ENCODE assay signal across 22 cellular contexts in the genomic region with DNA sequence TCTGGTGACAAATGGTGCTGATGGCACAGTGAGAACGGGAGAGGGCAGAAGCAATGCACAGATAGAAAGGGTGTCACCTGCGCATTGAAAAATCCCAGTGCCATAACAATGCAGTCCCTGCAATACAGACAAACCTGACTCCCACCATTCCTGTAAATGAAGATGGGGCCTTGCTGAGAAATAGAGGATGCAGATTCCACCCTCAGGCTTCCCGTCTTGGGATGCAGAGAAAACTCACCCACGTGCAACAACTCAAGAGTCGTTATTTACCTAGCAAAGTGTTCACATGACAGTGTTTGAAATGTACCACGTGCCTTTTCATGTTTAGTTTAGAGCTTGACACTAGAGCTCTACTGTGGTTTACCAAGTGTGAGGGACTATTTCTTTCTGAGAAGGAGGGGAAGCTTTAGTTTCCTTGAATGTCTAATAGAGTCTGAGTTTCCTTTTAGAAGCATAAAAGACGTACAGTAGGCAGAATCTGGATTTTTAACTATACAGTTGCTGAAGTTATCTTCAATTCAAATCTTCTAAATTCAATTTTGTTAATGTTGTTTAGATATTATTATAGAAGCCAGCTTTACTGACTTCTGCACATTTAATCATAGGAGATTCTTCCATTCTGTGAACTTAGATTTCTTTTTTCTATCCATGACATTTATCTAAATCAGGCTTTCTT. TPM values are rescaled to one million over a fixed set of nuclear protein-coding genes. Genes with fewer than 3 reads are reported as not detected.
DNase-seq lines count a peak whose midpoint lies in the region; ATAC-seq, FAIRE-seq and TF ChIP-seq lines count a peak whose summit lies in the region.
"Had no signal": no experiment of that assay in that cellular context is flagged by ENCODE, and none has a peak within 500 bp of the region (broad histone marks: within the 10 kb centered on the region; RNA-seq: fewer than 3 reads in every experiment).

No MANE protein-coding gene starts in this region.

- no peaks in the 10 kb centered on the region for H3K79me2 ChIP-seq in HepG2 (ENCODE audit: insufficient read depth, low read length)

- no peak for TF ChIP-seq POLR2A in HepG2 (IDR thresholded peaks at IDR 0.05; ENCODE audit: insufficient read depth in 1 of 2, low read depth in 2 of 2, low read length in 2 of 2)
- TF ChIP-seq POLR2A in erythroblast (IDR thresholded peaks at IDR 0.05; ENCODE audit: low read length), result no peak

- no peak overlapping the region for H3K4me3 ChIP-seq in CD4-positive, CD25-positive, alpha-beta regulatory T cell (ENCODE audit: low read depth, low read length)
- H3K4me3 ChIP-seq in Caco-2 (ENCODE audit: low read depth, low read length), result no peak overlapping the region
- H3K4me3 ChIP-seq in HepG2 (replicated peaks in 1 of 3; ENCODE audit: insufficient read depth in 1 of 3, low read depth in 2 of 3, low read length in 3 of 3), result no peak overlapping the region; a peak in 1 of 6 replicates
- H3K4me3 ChIP-seq in effector memory CD4-positive, alpha-beta T cell (ENCODE audit: insufficient read depth, low read depth, low read length, poor library complexity, severe bottlenecking), result no peak overlapping the region
- H3K4me3 ChIP-seq: left ventricle myocardium inferior, neural progenitor cell, psoas muscle, smooth muscle cell had no signal

- no peaks in the 10 kb centered on the region for H3K27me3 ChIP-seq in CD4-positive, CD25-positive, alpha-beta regulatory T cell (ENCODE audit: control insufficient read depth, insufficient read depth, low read length)
- no peaks in the 10 kb centered on the region for H3K27me3 ChIP-seq in Caco-2 (replicated peaks; ENCODE audit: control insufficient read depth, insufficient read depth, low read length)
- H3K27me3 ChIP-seq in HepG2 (ENCODE audit: control insufficient read depth in 1 of 2, insufficient read depth in 2 of 2, low read length in 2 of 2), result no peaks in the 10 kb centered on the region
- H3K27me3 ChIP-seq in effector memory CD4-positive, alpha-beta T cell (replicated peaks; ENCODE audit: control insufficient read depth, insufficient read depth, low read length, poor library complexity, severe bottlenecking), result no peaks in the 10 kb centered on the region
- H3K27me3 ChIP-seq: neural progenitor cell had no signal

- peak in 1 of 3 donors; percentile 80 for DNase-seq in CD4-positive, CD25-positive, alpha-beta regulatory T cell
- DNase-seq in Caco-2 (peak in 1 of 2 experiments; percentile 25), NCI-H774 (lab: John Stamatoyannopoulos, UW) (peak; percentile 2), HepG2 (ENCODE audit: low spot score) (peak; percentile 51), erythroblast (lab: John Stamatoyannopoulos, UW) (no peak), NCI-H2227 (lab: John Stamatoyannopoulos, UW; ENCODE audit: unreplicated experiment) (no peak)
- DNase-seq in effector memory CD4-positive, alpha-beta T cell, result no peak
- DNase-seq: activated CD4-positive, alpha-beta T cell treated with anti-CD3 and anti-CD28 coated beads for 1 hour; COR-L47; Kasumi-1; left ventricle myocardium inferior; NCI-H1048; NCI-H2171 treated with DMSO at 0.1 percent for 48 hours; psoas muscle; RPMI8226; stimulated activated CD4-positive, alpha-beta T cell treated with anti-CD3 and anti-CD28 coated beads, Interleukin-2, amount 100 ng/mL, for 48 hours; T1000 had no signal

- H3K4me1 ChIP-seq in CD4-positive, CD25-positive, alpha-beta regulatory T cell (ENCODE audit: control insufficient read depth, insufficient read depth, low read length, poor library complexity, severe bottlenecking), result no peaks in the 10 kb centered on the region
- H3K4me1 ChIP-seq in Caco-2 (peaks cover 31% of the 10 kb centered on the region), HepG2 (ENCODE audit: insufficient read depth, low read length) (peaks cover 48% of the 10 kb centered on the region)
- no peaks in the 10 kb centered on the region for H3K4me1 ChIP-seq in effector memory CD4-positive, alpha-beta T cell (ENCODE audit: control insufficient read depth, insufficient read depth, low read length, poor library complexity, severe bottlenecking)
- H3K4me1 ChIP-seq: left ventricle myocardium inferior, neural progenitor cell, psoas muscle had no signal

- peaks cover 16% of the 10 kb centered on the region for H3K36me3 Mint-ChIP-seq in CD4-positive, CD25-positive, alpha-beta regulatory T cell
- H3K36me3 Mint-ChIP-seq in Caco-2 (ENCODE audit: insufficient read depth, unreplicated experiment), result peaks cover 6% of the 10 kb centered on the region

- peaks cover 0 to 3% (median 0%) of the 10 kb centered on the region in 7 donors for H3K9me3 Mint-ChIP-seq in CD4-positive, CD25-positive, alpha-beta regulatory T cell
- H3K9me3 Mint-ChIP-seq in Caco-2 (ENCODE audit: unreplicated experiment), result peaks cover 11% of the 10 kb centered on the region
- H3K9me3 Mint-ChIP-seq: neural progenitor cell had no signal

- H3K9ac ChIP-seq in HepG2 (ENCODE audit: insufficient read depth, low read depth, low read length), result no peak overlapping the region
- H3K9ac ChIP-seq: neural progenitor cell had no signal

- BruUV-seq in Caco-2 (replicated peaks; lab: Mats Ljungman, UMichigan) (no TSS peak), HepG2 (replicated peaks; lab: Mats Ljungman, UMichigan) (no TSS peak)

- TF ChIP-seq RAD21 in HepG2 (CRISPR knock-in tag; IDR thresholded peaks at IDR 0.05), result peak; percentile 23; the same call in 1 of the 2 replicates

- intact Hi-C loops in Caco-2 (cut with micrococcal nuclease; ENCODE audit: unreplicated experiment) (loop anchor here (1.0 to 5.0 kb wide), 5 partner anchors 47 to 122 kb away; no protein-coding TSS in a partner anchor), HepG2 (cut with micrococcal nuclease; ENCODE audit: unreplicated experiment) (loop anchor here (1.0 to 5.0 kb wide), 3 partner anchors 66 to 352 kb away; no protein-coding TSS in a partner anchor)

- no peaks in the 10 kb centered on the region for H4K20me1 ChIP-seq in HepG2 (ENCODE audit: insufficient read depth, low read length)

- peak; percentile 28 to 65 for ATAC-seq in CD4-positive, CD25-positive, alpha-beta regulatory T cell (ENCODE audit: low read depth in 2 of 2)
- ATAC-seq in HepG2 (peak; percentile 75), GM18873 (IDR thresholded peaks at IDR 0.05; ENCODE audit: low FRiP score, unreplicated experiment) (no peak)
- ATAC-seq: activated naive CD4-positive, alpha-beta T cell treated with anti-CD3 and anti-CD28 coated beads, Interleukin-2, amount 50 U/mL, for 72 hours; psoas muscle had no signal

- WGBS in HepG2 (ENCODE audit: low lambda C conversion rate), result 32% methylated on average over 7 of the region's 7 CpGs

- no peak overlapping the region for H3K27ac ChIP-seq in CD4-positive, CD25-positive, alpha-beta regulatory T cell (ENCODE audit: insufficient read depth, low read length, poor library complexity, severe bottlenecking)
- H3K27ac ChIP-seq in HepG2 (ENCODE audit: extremely low read length, insufficient read depth, low read length), result peak overlapping the region; percentile 0
- H3K27ac ChIP-seq in effector memory CD4-positive, alpha-beta T cell (ENCODE audit: insufficient read depth, low read length, poor library complexity, severe bottlenecking), result no peak overlapping the region
- H3K27ac ChIP-seq: left ventricle myocardium inferior, neural progenitor cell, psoas muscle had no signal

- FAIRE-seq in HepG2 (lab: Jason Lieb, UNC), result peak; percentile 47
- FAIRE-seq: HTR-8/SVneo had no signal

- CTCF ChIA-PET in Caco-2 (lab: Charles Lee), result interaction anchor here (0.7 to 1.4 kb wide), 4 partner anchors 41 to 105 kb away, joined by 3 to 7 read pairs (median 5); no protein-coding TSS in a partner anchor
- CTCF ChIA-PET in HepG2 (lab: Yijun Ruan, JAX; ENCODE audit: low intra/inter-chr PET ratio, low total read pairs), result interaction anchor here (1.2 kb wide), 1 partner anchor 100 kb away, joined by 3 read pairs; no protein-coding TSS in a partner anchor

- no peaks in the 10 kb centered on the region for H3K27me3 Mint-ChIP-seq in CD4-positive, CD25-positive, alpha-beta regulatory T cell
- H3K27me3 Mint-ChIP-seq in Caco-2 (ENCODE audit: insufficient read depth, unreplicated experiment), result no peaks in the 10 kb centered on the region

- in situ Hi-C loops in HepG2 (cut with HindIII; ENCODE audit: extremely low pct_ligation_motif_present, low pct_unique_long_range_greater_than_20kb), result loop anchor here (5.0 kb wide), 1 partner anchor 47 kb away; no protein-coding TSS in a partner anchor

- peaks cover 6% of the 10 kb centered on the region for H3K36me3 ChIP-seq in CD4-positive, CD25-positive, alpha-beta regulatory T cell (ENCODE audit: control insufficient read depth, insufficient read depth, low read length)
- H3K36me3 ChIP-seq in Caco-2 (ENCODE audit: control insufficient read depth, insufficient read depth, low read length), result no peaks in the 10 kb centered on the region; the same call in 1 of the 2 replicates
- H3K36me3 ChIP-seq in HepG2 (replicated peaks in 1 of 2; ENCODE audit: control insufficient read depth in 1 of 2, insufficient read depth in 2 of 2, low read length in 2 of 2), result no peaks in the 10 kb centered on the region; a peak in 1 of 5 replicates
- H3K36me3 ChIP-seq in effector memory CD4-positive, alpha-beta T cell (ENCODE audit: control insufficient read depth, insufficient read depth, low read length), result no peaks in the 10 kb centered on the region
- H3K36me3 ChIP-seq: left ventricle myocardium inferior, neural progenitor cell had no signal

- no peak overlapping the region for H2AFZ ChIP-seq in HepG2 (ENCODE audit: low read length)
- H2AFZ ChIP-seq: neural progenitor cell had no signal

- peak in 1 of 2 experiments; percentile 43; a peak in 2 of 4 replicates for TF ChIP-seq EP300 in HepG2 (IDR thresholded peaks at IDR 0.05; ENCODE audit: low read depth in 2 of 2, low read length in 2 of 2)
- peak; percentile 66 for TF ChIP-seq EP300 in HepG2 (CRISPR knock-in tag; IDR thresholded peaks at IDR 0.05; ENCODE audit: borderline replicate concordance)

- H3K27ac Mint-ChIP-seq in CD4-positive, CD25-positive, alpha-beta regulatory T cell, result peak overlapping the region in 1 of 3 donors; percentile 3
- H3K27ac Mint-ChIP-seq in Caco-2 (ENCODE audit: unreplicated experiment), result peak overlapping the region; percentile 21
- H3K27ac Mint-ChIP-seq: neural progenitor cell had no signal

- peak overlapping the region; percentile 72 for H3K4me2 ChIP-seq in HepG2 (ENCODE audit: low read depth, low read length)
- H3K4me2 ChIP-seq: neural progenitor cell, smooth muscle cell had no signal

- H3K4me1 Mint-ChIP-seq in CD4-positive, CD25-positive, alpha-beta regulatory T cell, result peaks cover 0 to 11% (median 9%) of the 10 kb centered on the region in 4 donors
- H3K4me1 Mint-ChIP-seq in Caco-2 (ENCODE audit: low read depth, unreplicated experiment), result peaks cover 33% of the 10 kb centered on the region
- H3K4me1 Mint-ChIP-seq: neural progenitor cell had no signal

- POLR2A ChIA-PET in Caco-2 (lab: Charles Lee) (interaction anchor here (1.7 kb wide), 1 partner anchor 77 kb away, joined by 6 read pairs; no protein-coding TSS in a partner anchor), HepG2 (lab: Yijun Ruan, JAX) (interaction anchor here (0.6 to 1.7 kb wide), 8 partner anchors 9 to 371 kb away, joined by 3 to 7 read pairs (median 4); partner anchors contain the start of gene WWOX)

- TF ChIP-seq CTCF in Caco-2 (IDR thresholded peaks at IDR 0.05; ENCODE audit: insufficient read depth in 1 of 2, low read depth in 1 of 2, low read length in 1 of 2, severe bottlenecking in 1 of 2, unreplicated experiment in 1 of 2), result no peak
- TF ChIP-seq CTCF in HepG2 (CRISPR knock-in tag; IDR thresholded peaks at IDR 0.05), result peak; percentile 66

- H3K4me3 Mint-ChIP-seq in CD4-positive, CD25-positive, alpha-beta regulatory T cell, result no peak overlapping the region
- H3K4me3 Mint-ChIP-seq in Caco-2 (ENCODE audit: unreplicated experiment), result peak overlapping the region; percentile 31
- H3K4me3 Mint-ChIP-seq: neural progenitor cell had no signal

- H3K9me3 ChIP-seq in CD4-positive, CD25-positive, alpha-beta regulatory T cell (ENCODE audit: control insufficient read depth in 2 of 2, low read length in 2 of 2), result no peaks in the 10 kb centered on the region
- H3K9me3 ChIP-seq in Caco-2, result no peaks in the 10 kb centered on the region
- peaks cover 5% of the 10 kb centered on the region; the same call in 1 of the 2 replicates for H3K9me3 ChIP-seq in HepG2 (ENCODE audit: low read length)
- H3K9me3 ChIP-seq in effector memory CD4-positive, alpha-beta T cell (ENCODE audit: control insufficient read depth, low read length), result no peaks in the 10 kb centered on the region
- H3K9me3 ChIP-seq: psoas muscle had no signal

RNA-seq across cellular contexts. Expression of gene WWOX, which starts 35.6 kb away (rescaled TPM):
- 18.6 TPM for total RNA-seq in CD4-positive, CD25-positive, alpha-beta regulatory T cell
- polyA plus RNA-seq in CD4-positive, CD25-positive, alpha-beta regulatory T cell, result 10 to 100 TPM; 10.3 to 13.6 (median 11.9) TPM
- total RNA-seq in Caco-2 (2022) (45.0 and 47.8 TPM in 2 replicates), HepG2 (2016; rRNA removed; fragmentation: Illumina TruSeq; extraction: Trizol) (37.4 and 38.4 TPM in 2 replicates)
- 28.6 and 30.1 TPM in 2 replicates for total RNA-seq in HepG2 (2016; cell fraction: cytosol; rRNA removed; fragmentation: Illumina TruSeq; extraction: Trizol; ENCODE audit: low read depth)
- total RNA-seq in HepG2 (2016; cell fraction: insoluble cytoplasmic fraction; rRNA removed; fragmentation: Illumina TruSeq; extraction: Trizol), result 33.0 and 44.5 TPM in 2 replicates
- 27.1 and 28.3 TPM in 2 replicates for total RNA-seq in HepG2 (2016; cell fraction: membrane; rRNA removed; fragmentation: Illumina TruSeq; extraction: Trizol)
- 57.3 and 68.9 TPM in 2 replicates for total RNA-seq in HepG2 (2016; cell fraction: nucleus; rRNA removed; fragmentation: Illumina TruSeq; extraction: Trizol)
- 9.1 and 9.2 TPM in 2 replicates for polyA plus RNA-seq in HepG2 (2011; rRNA removed)
- polyA plus RNA-seq in HepG2 (2011; cell fraction: cytosol; rRNA removed), result 10.3 and 11.0 TPM in 2 replicates
- polyA plus RNA-seq in HepG2 (2011; cell fraction: nucleus; rRNA removed), result 13.4 and 16.3 TPM in 2 replicates
- 12.3 and 16.1 TPM in 2 replicates for polyA plus RNA-seq in HepG2 (2012)
- polyA plus RNA-seq in HepG2 (2016; cell fraction: cytosol; fragmentation: Illumina TruSeq; extraction: Trizol; ENCODE audit: low read depth), result 19.9 and 21.6 TPM in 2 replicates
- polyA plus RNA-seq in HepG2 (2016; cell fraction: insoluble cytoplasmic fraction; fragmentation: Illumina TruSeq; extraction: Trizol; ENCODE audit: low read depth), result 30.1 and 30.5 TPM in 2 replicates
- polyA plus RNA-seq in HepG2 (2016; cell fraction: membrane; fragmentation: Illumina TruSeq; extraction: Trizol; ENCODE audit: low read depth), result 18.9 and 20.9 TPM in 2 replicates
- 21.5 and 23.3 TPM in 2 replicates for polyA plus RNA-seq in HepG2 (2016; cell fraction: nucleus; fragmentation: Illumina TruSeq; extraction: Trizol; ENCODE audit: insufficient read depth, low read depth)
- polyA minus RNA-seq in HepG2 (2011; rRNA and poly(A)+ RNA removed; ENCODE audit: low replicate concordance), result 10.8 and 21.8 TPM in 2 replicates
- 7.3 and 12.1 TPM in 2 replicates for polyA minus RNA-seq in HepG2 (2011; cell fraction: cytosol; rRNA and poly(A)+ RNA removed)
- polyA minus RNA-seq in HepG2 (2011; cell fraction: nucleus; rRNA and poly(A)+ RNA removed), result 38.3 and 50.0 TPM in 2 replicates

Comparison
In these comparisons a context has a peak if more than half of its experiments do, and no peak if none do; other contexts are left out.
1. DNase-seq: peak in NCI-H774 (single experiment) and HepG2 (single experiment); none in effector memory CD4-positive, alpha-beta T cell (0 of 3), erythroblast (0 of 2) and NCI-H2227 (single experiment).